ENCODE assay signal across 25 cellular contexts in the genomic region with DNA sequence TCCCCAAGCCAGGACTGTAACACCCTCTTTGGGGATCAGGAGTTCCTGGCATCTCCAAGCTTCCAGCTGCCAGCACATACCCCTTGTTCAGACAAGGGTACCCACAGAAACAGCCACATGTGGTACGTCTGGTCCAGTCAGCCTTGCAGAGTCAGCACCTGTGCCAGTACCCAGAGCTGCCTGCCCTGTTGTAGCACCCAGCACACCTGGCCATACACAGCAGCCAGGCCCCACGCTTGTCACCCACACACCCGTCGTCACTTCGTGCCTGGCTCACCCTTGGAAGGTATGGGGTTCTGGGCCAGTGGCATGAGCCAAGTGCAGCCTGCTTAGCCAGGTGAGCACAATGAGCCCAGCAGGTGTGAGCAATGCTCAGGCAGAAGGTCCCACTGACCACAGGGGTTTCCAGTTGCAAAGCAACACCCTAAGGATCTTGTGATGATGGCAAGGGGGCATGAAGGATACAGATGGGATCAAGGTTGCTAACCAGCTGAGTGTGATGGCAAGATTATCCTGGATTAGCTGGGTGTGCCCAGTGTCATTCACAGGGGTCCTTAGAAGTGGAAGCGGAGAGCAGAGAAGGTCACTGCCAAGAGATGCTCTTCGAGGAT.
"Had no signal": no experiment of that assay in that cellular context is flagged by ENCODE, and none has a peak within 500 bp of the region (broad histone marks: within the 10 kb centered on the region; RNA-seq: fewer than 3 reads in every experiment).

No MANE protein-coding gene starts in this region.

- H3K4me3 Mint-ChIP-seq: activated naive CD4-positive, alpha-beta T cell treated with anti-CD3 and anti-CD28 coated beads, Interleukin-2, amount 50 U/mL, for 24 hours; activated naive CD8-positive, alpha-beta T cell treated with anti-CD3 and anti-CD28 coated beads, Interleukin-2, amount 50 U/mL, for 24 hours; immature natural killer cell; mesothelial cell of epicardium; naive B cell; stimulated activated naive CD8-positive, alpha-beta T cell treated with anti-CD3 and anti-CD28 coated beads, Interleukin-15, Interleukin-2, amounts not matched to agents 100 ng/mL and 50 ng/mL, for 24 hours; type B pancreatic cell had no signal

- H3K27ac Mint-ChIP-seq: activated naive CD4-positive, alpha-beta T cell treated with anti-CD3 and anti-CD28 coated beads, Interleukin-2, amount 50 U/mL, for 24 hours; activated naive CD8-positive, alpha-beta T cell treated with anti-CD3 and anti-CD28 coated beads, Interleukin-2, amount 50 U/mL, for 24 hours; immature natural killer cell; mesothelial cell of epicardium; stimulated activated naive CD8-positive, alpha-beta T cell treated with anti-CD3 and anti-CD28 coated beads, Interleukin-15, Interleukin-2, amounts not matched to agents 100 ng/mL and 50 ng/mL, for 24 hours; type B pancreatic cell had no signal

- H3K4me1 Mint-ChIP-seq: activated naive CD4-positive, alpha-beta T cell treated with anti-CD3 and anti-CD28 coated beads, Interleukin-2, amount 50 U/mL, for 24 hours; activated naive CD8-positive, alpha-beta T cell treated with anti-CD3 and anti-CD28 coated beads, Interleukin-2, amount 50 U/mL, for 24 hours; immature natural killer cell; mesothelial cell of epicardium; naive B cell had no signal

- H2AFZ ChIP-seq: parathyroid adenoma had no signal

- H3K9me3 Mint-ChIP-seq: type B pancreatic cell had no signal

- H3K4me1 ChIP-seq: breast epithelium, gastroesophageal sphincter, heart left ventricle, parathyroid adenoma, right atrium auricular region had no signal

- ATAC-seq: activated naive CD8-positive, alpha-beta T cell treated with anti-CD3 and anti-CD28 coated beads, Interleukin-2, amount 50 U/mL, for 24 hours; gastroesophageal sphincter; heart left ventricle had no signal

- DNase-seq: activated CD4-positive, alpha-beta T cell treated with anti-CD3 and anti-CD28 coated beads for 4 hours; activated CD4-positive, alpha-beta T cell treated with anti-CD3 and anti-CD28 coated beads, Interleukin-2, amount 50 U/mL, for 4 hours; activated gamma-delta T cell; activated naive CD8-positive, alpha-beta T cell treated with anti-CD3 and anti-CD28 coated beads, Interleukin-2, amount 50 U/mL, for 24 hours; amygdala; central memory CD4-positive, alpha-beta T cell; dermis blood vessel endothelial cell; effector CD4-positive, alpha-beta T cell; heart left ventricle; hypothalamus; immature natural killer cell; naive B cell; nucleus accumbens; stimulated activated CD4-positive, alpha-beta T cell treated with anti-CD3 and anti-CD28 coated beads, Interleukin-4, amount 100 ng/mL, for 1 hour had no signal

- H3K36me3 Mint-ChIP-seq: immature natural killer cell, mesothelial cell of epicardium, type B pancreatic cell had no signal

- H3K27ac ChIP-seq: breast epithelium, epithelial cell of prostate, gastroesophageal sphincter, heart left ventricle, parathyroid adenoma, right atrium auricular region, thoracic aorta, VCaP had no signal

- H3K27me3 ChIP-seq: breast epithelium, right atrium auricular region had no signal

- H3K4me3 ChIP-seq: breast epithelium, gastroesophageal sphincter, heart left ventricle, right atrium auricular region, thoracic aorta had no signal

- H3K27me3 Mint-ChIP-seq: activated naive CD4-positive, alpha-beta T cell treated with anti-CD3 and anti-CD28 coated beads, Interleukin-2, amount 50 U/mL, for 24 hours had no signal

- H3K9me3 ChIP-seq: heart left ventricle, right atrium auricular region, thoracic aorta had no signal

- H3K36me3 ChIP-seq: breast epithelium, gastroesophageal sphincter, heart left ventricle, right atrium auricular region, thoracic aorta had no signal

- H3K9ac ChIP-seq: parathyroid adenoma had no signal
